Comparison of ENCODE assay signal across 24 cellular contexts in the genomic region with DNA sequence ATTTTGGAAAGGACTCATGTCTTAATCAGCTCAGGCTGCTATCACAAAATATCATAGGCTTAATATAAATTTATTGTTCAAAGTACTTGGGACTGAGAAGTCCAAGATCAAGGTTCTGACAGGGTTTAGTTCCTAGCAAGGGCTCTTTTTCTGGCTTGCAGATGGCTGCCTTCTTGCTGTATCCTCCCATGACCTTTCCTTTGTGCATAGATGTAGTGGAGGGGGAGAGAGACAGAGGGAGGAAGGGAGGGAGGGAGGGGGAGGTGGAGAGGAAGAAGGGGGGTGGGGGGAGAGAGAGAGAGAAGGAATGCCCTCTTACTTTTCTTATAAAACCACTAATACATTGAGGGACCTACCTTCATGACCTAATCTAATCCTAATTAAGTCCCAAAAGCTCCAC.
DNase-seq lines count a peak whose midpoint lies in the region; ATAC-seq and TF ChIP-seq lines count a peak whose summit lies in the region.
"Had no signal": no experiment of that assay in that cellular context is flagged by ENCODE, and none has a peak within 500 bp of the region (broad histone marks: within the 10 kb centered on the region; RNA-seq: fewer than 3 reads in every experiment).

No MANE protein-coding gene starts in this region.

- no peaks in the 10 kb centered on the region for H3K27me3 ChIP-seq in BLaER1 treated with 17β-estradiol and CSF1 and Interleukin-3, amounts not matched to agents 10 nM and 100 nM
- H3K27me3 ChIP-seq: spleen, transverse colon had no signal

- peak overlapping the region in 5 of 11 experiments; percentile 23 to 57 (median 47); a peak in 6 of 22 replicates for H3K27ac ChIP-seq in BLaER1 treated with 17β-estradiol and CSF1 and Interleukin-3, amounts not matched to agents 10 nM and 100 nM
- H3K27ac ChIP-seq: C4-2B, spleen, transverse colon had no signal

- no peak overlapping the region for H3K4me3 ChIP-seq in BLaER1 treated with 17β-estradiol and CSF1 and Interleukin-3, amounts not matched to agents 10 nM and 100 nM
- H3K4me3 ChIP-seq: lung, spleen, transverse colon had no signal

- peaks cover 0 to 20% (median 6%) of the 10 kb centered on the region in 10 experiments; a peak in 11 of 20 replicates for H3K4me1 ChIP-seq in BLaER1 treated with 17β-estradiol and CSF1 and Interleukin-3, amounts not matched to agents 10 nM and 100 nM
- H3K4me1 ChIP-seq: Caco-2, spleen had no signal

- H3K4me1 Mint-ChIP-seq in brain, result peaks cover 23% of the 10 kb centered on the region
- no peaks in the 10 kb centered on the region for H3K4me1 Mint-ChIP-seq in activated naive CD8-positive, alpha-beta T cell treated with anti-CD3 and anti-CD28 coated beads, Interleukin-2, amount 50 U/mL, for 24 hours
- H3K4me1 Mint-ChIP-seq in stimulated activated memory B cell treated with anti-CD40 and anti-IgM and Interleukin-4, amounts not matched to agents 10 μg/mL and 1 μg/mL and 100 μg/mL, for 72 hours, result no peaks in the 10 kb centered on the region
- H3K4me1 Mint-ChIP-seq: activated CD4-positive, alpha-beta T cell treated with anti-CD3 and anti-CD28 coated beads for 36 hours; activated naive CD8-positive, alpha-beta T cell treated with anti-CD3 and anti-CD28 coated beads for 36 hours had no signal

- H3K4me3 Mint-ChIP-seq in brain, result peak overlapping the region in 2 of 5 experiments; percentile 44 to 75
- H3K4me3 Mint-ChIP-seq in activated naive CD8-positive, alpha-beta T cell treated with anti-CD3 and anti-CD28 coated beads, Interleukin-2, amount 50 U/mL, for 24 hours, result no peak overlapping the region
- H3K4me3 Mint-ChIP-seq in stimulated activated memory B cell treated with anti-CD40 and anti-IgM and Interleukin-4, amounts not matched to agents 10 μg/mL and 1 μg/mL and 100 μg/mL, for 72 hours, result no peak overlapping the region
- H3K4me3 Mint-ChIP-seq: activated CD4-positive, alpha-beta T cell treated with anti-CD3 and anti-CD28 coated beads for 36 hours; activated CD8-positive, alpha-beta T cell treated with anti-CD3 and anti-CD28 coated beads, Interleukin-2, amount 10 ng/mL, durations not matched to agents 7 days and 5 days; activated naive CD8-positive, alpha-beta T cell treated with anti-CD3 and anti-CD28 coated beads for 36 hours had no signal

- peaks cover 36 to 44% (median 40%) of the 10 kb centered on the region in 11 experiments for H3K9me3 ChIP-seq in BLaER1 treated with 17β-estradiol and CSF1 and Interleukin-3, amounts not matched to agents 10 nM and 100 nM (replicated peaks in 1 of 11)
- H3K9me3 ChIP-seq: transverse colon had no signal

- 0 out of 22 replicates have a peak, but pooled peaks cover 0 to 4% (median 0%) of the 10 kb centered on the region in 11 experiments for H3K36me3 ChIP-seq in BLaER1 treated with 17β-estradiol and CSF1 and Interleukin-3, amounts not matched to agents 10 nM and 100 nM
- H3K36me3 ChIP-seq: spleen, transverse colon had no signal

- no peak overlapping the region for H3K9ac ChIP-seq in BLaER1 treated with 17β-estradiol and CSF1 and Interleukin-3, amounts not matched to agents 10 nM and 100 nM

- no peak for TF ChIP-seq CTCF in brain (conservative IDR thresholded peaks at IDR 0.05)

- ATAC-seq in activated naive CD8-positive, alpha-beta T cell treated with anti-CD3 and anti-CD28 coated beads, Interleukin-2, amount 50 U/mL, for 24 hours, result no peak
- no peak for ATAC-seq in stimulated activated memory B cell treated with anti-CD40 and anti-IgM and Interleukin-4, amounts not matched to agents 10 μg/mL and 1 μg/mL and 100 μg/mL, for 72 hours
- ATAC-seq: activated CD4-positive, alpha-beta T cell treated with anti-CD3 and anti-CD28 coated beads for 36 hours; activated CD8-positive, alpha-beta T cell treated with anti-CD3 and anti-CD28 coated beads, Interleukin-2, amount 10 ng/mL, durations not matched to agents 7 days and 5 days; right cardiac atrium had no signal

- H3K4me2 ChIP-seq in BLaER1 treated with 17β-estradiol and CSF1 and Interleukin-3, amounts not matched to agents 10 nM and 100 nM, result peak overlapping the region in 6 of 11 experiments; percentile 35 to 59 (median 46); a peak in 9 of 22 replicates

- peak; percentile 29 for DNase-seq in NCI-H2171 (lab: John Stamatoyannopoulos, UW)
- DNase-seq in left kidney (ENCODE audit: low read depth, low spot score), result peak; percentile 14
- no peak for DNase-seq in activated naive CD8-positive, alpha-beta T cell treated with anti-CD3 and anti-CD28 coated beads, Interleukin-2, amount 50 U/mL, for 24 hours
- no peak for DNase-seq in activated T-cell treated with anti-CD3 and anti-CD28 coated beads, Interleukin-2, amount 50 U/mL, for 1 hour
- no peak for DNase-seq in NCI-H1417 treated with DMSO at 0.1 percent for 48 hours (lab: John Stamatoyannopoulos, UW)
- DNase-seq: activated CD4-positive, alpha-beta T cell treated with anti-CD3 and anti-CD28 coated beads for 36 hours; activated CD8-positive, alpha-beta T cell treated with anti-CD3 and anti-CD28 coated beads, Interleukin-2, amount 10 ng/mL, durations not matched to agents 7 days and 5 days; activated effector memory CD4-positive, alpha-beta T cell treated with Interleukin-2 at 50 U/mL for 16 hours; activated naive CD8-positive, alpha-beta T cell treated with anti-CD3 and anti-CD28 coated beads for 36 hours; Caco-2; head of caudate nucleus; NCI-H1092; NCI-H187; NCI-H774; OCI-M1; right cardiac atrium; spleen; T-helper 2 cell; transverse colon had no signal

- H4K20me1 ChIP-seq in BLaER1 treated with 17β-estradiol and CSF1 and Interleukin-3, amounts not matched to agents 10 nM and 100 nM, result no peaks in the 10 kb centered on the region

- peak overlapping the region; percentile 92 to 98 (median 95) for H3K27ac Mint-ChIP-seq in brain
- H3K27ac Mint-ChIP-seq in activated naive CD8-positive, alpha-beta T cell treated with anti-CD3 and anti-CD28 coated beads, Interleukin-2, amount 50 U/mL, for 24 hours, result no peak overlapping the region
- no peak overlapping the region for H3K27ac Mint-ChIP-seq in stimulated activated memory B cell treated with anti-CD40 and anti-IgM and Interleukin-4, amounts not matched to agents 10 μg/mL and 1 μg/mL and 100 μg/mL, for 72 hours
- H3K27ac Mint-ChIP-seq: activated CD4-positive, alpha-beta T cell treated with anti-CD3 and anti-CD28 coated beads for 36 hours; activated CD8-positive, alpha-beta T cell treated with anti-CD3 and anti-CD28 coated beads, Interleukin-2, amount 10 ng/mL, durations not matched to agents 7 days and 5 days; activated naive CD8-positive, alpha-beta T cell treated with anti-CD3 and anti-CD28 coated beads for 36 hours had no signal

- peaks cover 20 to 31% (median 28%) of the 10 kb centered on the region in 5 experiments for H3K9me3 Mint-ChIP-seq in brain
- H3K9me3 Mint-ChIP-seq in activated naive CD8-positive, alpha-beta T cell treated with anti-CD3 and anti-CD28 coated beads, Interleukin-2, amount 50 U/mL, for 24 hours, result peaks cover 10% of the 10 kb centered on the region
- peaks cover 16% of the 10 kb centered on the region for H3K9me3 Mint-ChIP-seq in stimulated activated memory B cell treated with anti-CD40 and anti-IgM and Interleukin-4, amounts not matched to agents 10 μg/mL and 1 μg/mL and 100 μg/mL, for 72 hours

- no peaks in the 10 kb centered on the region for H3K27me3 Mint-ChIP-seq in brain
- no peaks in the 10 kb centered on the region for H3K27me3 Mint-ChIP-seq in activated naive CD8-positive, alpha-beta T cell treated with anti-CD3 and anti-CD28 coated beads, Interleukin-2, amount 50 U/mL, for 24 hours
- H3K27me3 Mint-ChIP-seq in stimulated activated memory B cell treated with anti-CD40 and anti-IgM and Interleukin-4, amounts not matched to agents 10 μg/mL and 1 μg/mL and 100 μg/mL, for 72 hours, result no peaks in the 10 kb centered on the region
- H3K27me3 Mint-ChIP-seq: activated CD4-positive, alpha-beta T cell treated with anti-CD3 and anti-CD28 coated beads for 36 hours; activated naive CD8-positive, alpha-beta T cell treated with anti-CD3 and anti-CD28 coated beads for 36 hours had no signal

- H3K36me3 Mint-ChIP-seq in brain, result peaks cover 24% of the 10 kb centered on the region
- H3K36me3 Mint-ChIP-seq in activated naive CD8-positive, alpha-beta T cell treated with anti-CD3 and anti-CD28 coated beads, Interleukin-2, amount 50 U/mL, for 24 hours (ENCODE audit: low read depth), result no peaks in the 10 kb centered on the region
- H3K36me3 Mint-ChIP-seq in stimulated activated memory B cell treated with anti-CD40 and anti-IgM and Interleukin-4, amounts not matched to agents 10 μg/mL and 1 μg/mL and 100 μg/mL, for 72 hours, result no peaks in the 10 kb centered on the region
- H3K36me3 Mint-ChIP-seq: activated naive CD8-positive, alpha-beta T cell treated with anti-CD3 and anti-CD28 coated beads for 36 hours had no signal

Comparison
In these comparisons a context has a peak if more than half of its experiments do, and no peak if none do; other contexts are left out.
1. DNase-seq: peak in NCI-H2171 (single experiment) and left kidney (single experiment); none in activated naive CD8-positive, alpha-beta T cell treated with anti-CD3 and anti-CD28 coated beads, Interleukin-2, amount 50 U/mL, for 24 hours (single experiment), activated T-cell treated with anti-CD3 and anti-CD28 coated beads, Interleukin-2, amount 50 U/mL, for 1 hour (single experiment) and NCI-H1417 treated with DMSO at 0.1 percent for 48 hours (single experiment).
2. H3K27ac Mint-ChIP-seq: peak in brain (5 of 5); none in activated naive CD8-positive, alpha-beta T cell treated with anti-CD3 and anti-CD28 coated beads, Interleukin-2, amount 50 U/mL, for 24 hours (single experiment) and stimulated activated memory B cell treated with anti-CD40 and anti-IgM and Interleukin-4, amounts not matched to agents 10 μg/mL and 1 μg/mL and 100 μg/mL, for 72 hours (single experiment).